ENCODE assay signal across 8 cellular contexts in the genomic region with DNA sequence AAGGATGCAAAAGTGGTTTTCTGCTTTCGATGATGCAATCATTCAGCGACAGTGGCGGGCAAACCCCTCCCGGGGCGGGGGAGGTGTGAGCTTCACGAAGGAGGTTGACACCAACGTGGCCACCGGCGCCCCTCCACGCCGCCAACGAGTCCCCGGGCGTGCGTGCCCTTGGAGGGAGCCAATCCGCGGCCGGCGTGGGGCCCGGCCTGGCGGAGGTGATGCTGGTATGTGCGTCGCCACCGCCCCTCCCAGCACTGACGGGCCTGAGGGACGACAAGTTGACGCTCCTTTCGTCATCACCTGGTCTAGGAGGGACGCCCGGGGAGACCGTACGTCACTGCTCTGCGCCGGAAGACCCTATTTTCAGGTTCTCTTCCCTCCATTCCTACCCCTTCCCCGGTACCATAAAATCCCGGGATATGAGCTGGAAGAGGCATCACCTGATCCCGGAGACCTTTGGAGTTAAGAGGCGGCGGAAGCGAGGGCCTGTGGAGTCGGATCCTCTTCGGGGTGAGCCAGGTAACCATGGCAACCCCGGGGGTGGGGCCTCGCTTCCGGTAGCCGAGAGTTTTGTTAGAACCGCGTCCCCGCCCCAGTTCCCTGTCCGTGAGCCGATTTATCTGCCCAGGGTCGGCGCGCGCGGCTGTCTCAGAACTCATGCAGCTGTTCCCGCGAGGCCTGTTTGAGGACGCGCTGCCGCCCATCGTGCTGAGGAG. TPM values are rescaled to one million over a fixed set of nuclear protein-coding genes. Genes with fewer than 3 reads are reported as not detected.
DNase-seq lines count a peak whose midpoint lies in the region; ATAC-seq and TF ChIP-seq lines count a peak whose summit lies in the region.

TSS of gene DXO (minus strand) at position 146 of the 716 bp plus-strand sequence. CDS start 463 bp downstream, outside the sequence.

- peak within 1 kb of the TSS; percentile 49; the same call in 1 of the 2 replicates for H2BK20ac ChIP-seq in IMR-90 (ENCODE audit: low read depth, low read length)

- peak within 1 kb of the TSS; percentile 93 for H3K27ac ChIP-seq in IMR-90 (ENCODE audit: insufficient read depth, low read length)

- peak within 1 kb of the TSS; percentile 85 for H2AK9ac ChIP-seq in IMR-90 (replicated peaks; ENCODE audit: low read depth, low read length, poor library complexity)

- H3K4me1 ChIP-seq in IMR-90 (ENCODE audit: control insufficient read depth, insufficient read depth, low read length) (peaks cover 11% of the 10 kb centered on the region), mucosa of descending colon (ENCODE audit: low read depth) (peaks cover 17% of the 10 kb centered on the region)

- TF ChIP-seq CTCF in IMR-90 (conservative IDR thresholded peaks at IDR 0.05; ENCODE audit: low read depth, low read length) (no peak), epithelial cell of esophagus (IDR thresholded peaks at IDR 0.05; ENCODE audit: insufficient read depth, low read depth, low read length, missing control alignments) (no peak), mucosa of descending colon (IDR thresholded peaks at IDR 0.05) (no peak)

- peak within 1 kb of the TSS; percentile 94 for H3K4ac ChIP-seq in IMR-90 (ENCODE audit: low read depth, low read length)

- CTCF ChIA-PET in IMR-90 (lab: Yijun Ruan, JAX): no interaction called here

- in situ Hi-C loops in IMR-90 (cut with MboI; ENCODE audit: low sequenced_read_pairs): loop anchor here (10.0 kb wide), 2 partner anchors 143 to 203 kb away; partner anchors contain the start of genes AGPAT1 and RNF5

- H2AFZ ChIP-seq in IMR-90 (replicated peaks; ENCODE audit: low read length, poor library complexity): peak within 1 kb of the TSS; percentile 98

- peak within 1 kb of the TSS; percentile 69; the same call in 2 of the 3 replicates for H2BK15ac ChIP-seq in IMR-90 (ENCODE audit: low read depth, low read length)

- peaks cover 6% of the 10 kb centered on the region; the same call in 1 of the 2 replicates for H3K9me1 ChIP-seq in IMR-90 (ENCODE audit: insufficient read depth, low read length)

- DNase-seq in DMS 273 (lab: John Stamatoyannopoulos, UW; ENCODE audit: unreplicated experiment): peak; percentile 99
- DNase-seq in IMR-90: peak; percentile 99
- peak; percentile 100 for DNase-seq in OCI-M1 (lab: John Stamatoyannopoulos, UW)
- peak; percentile 98 for DNase-seq in activated T-cell treated with anti-CD3 and anti-CD28 coated beads for 4 hours
- peak; percentile 99 for DNase-seq in epithelial cell of esophagus (ENCODE audit: low read depth)
- peak; percentile 94 to 98 (median 98) for DNase-seq in mucosa of descending colon
- peak; percentile 96 for DNase-seq in stimulated activated CD8-positive, alpha-beta memory T cell treated with anti-CD3 and anti-CD28 coated beads, Interleukin-4, amount 100 ng/mL, for 24 hours (ENCODE audit: low read depth)

- peak within 1 kb of the TSS; percentile 81 for H4K5ac ChIP-seq in IMR-90 (ENCODE audit: low read depth, low read length)

- ATAC-seq in GM21528 (IDR thresholded peaks at IDR 0.05; ENCODE audit: low FRiP score, unreplicated experiment) (peak; percentile 80), IMR-90 (ENCODE audit: low read depth) (peak; percentile 91), mucosa of descending colon (peak; percentile 95)

- peak; percentile 71 for TF ChIP-seq POLR2A in IMR-90 (IDR thresholded peaks at IDR 0.05; ENCODE audit: low read depth, low read length)

- peak within 1 kb of the TSS; percentile 90 for H3K56ac ChIP-seq in IMR-90 (ENCODE audit: extremely low read depth, insufficient read depth, low read length)

- peak within 1 kb of the TSS; percentile 86 for H2AK5ac ChIP-seq in IMR-90 (ENCODE audit: low read depth, low read length)

- no peaks in the 10 kb centered on the region for H4K20me1 ChIP-seq in IMR-90 (ENCODE audit: insufficient read depth, low read length)

- H3K14ac ChIP-seq in IMR-90 (replicated peaks; ENCODE audit: low read depth, low read length): peak within 1 kb of the TSS; percentile 92

- H3K9ac ChIP-seq in IMR-90 (ENCODE audit: low read depth, low read length): peak within 1 kb of the TSS; percentile 90

- TSS peak; percentile 40 for BruUV-seq in IMR-90 (replicated peaks; lab: Mats Ljungman, UMichigan)

- H3K4me3 ChIP-seq in IMR-90 (ENCODE audit: insufficient read depth, low read depth, low read length) (peak within 1 kb of the TSS; percentile 60), epithelial cell of esophagus (ENCODE audit: low read length) (peak within 1 kb of the TSS; percentile 93), mucosa of descending colon (peak within 1 kb of the TSS; percentile 76)

- H3K18ac ChIP-seq in IMR-90 (ENCODE audit: low read depth, low read length): peak within 1 kb of the TSS; percentile 61

- peak within 1 kb of the TSS; percentile 83 for H2BK120ac ChIP-seq in IMR-90 (ENCODE audit: low read depth, low read length)

- H3K9me3 ChIP-seq in IMR-90 (ENCODE audit: control insufficient read depth, insufficient read depth, low read length): no peaks in the 10 kb centered on the region
- no peaks in the 10 kb centered on the region for H3K9me3 ChIP-seq in mucosa of descending colon

- H3K23ac ChIP-seq in IMR-90 (ENCODE audit: low read depth, low read length): peak within 1 kb of the TSS; percentile 80

- peaks cover 31% of the 10 kb centered on the region for H3K36me3 ChIP-seq in IMR-90 (ENCODE audit: control insufficient read depth, insufficient read depth, low read length)
- peaks cover 2% of the 10 kb centered on the region for H3K36me3 ChIP-seq in mucosa of descending colon (ENCODE audit: low read depth)

- TF ChIP-seq RAD21 in IMR-90 (IDR thresholded peaks at IDR 0.05; ENCODE audit: low read length): 0 out of 2 replicates have a peak, but pooled peaks have one; percentile 1

- intact Hi-C loops in IMR-90 (cut with micrococcal nuclease): loop anchor here (1.0 kb wide), 1 partner anchor 13 kb away; the partner anchor contains the start of gene SKIC2
- intact Hi-C loops in mucosa of descending colon (cut with DNase I, micrococcal nuclease): no loop called here

- H3K79me1 ChIP-seq in IMR-90 (ENCODE audit: low read depth in 1 of 2, low read length in 2 of 2): peaks cover 19 to 49% of the 10 kb centered on the region in 2 experiments

- WGBS in IMR-90 (ENCODE audit: extremely low coverage in 2 of 2, insufficient read length in 1 of 2), 2 experiments: 0% methylated on average over 24 of the region's 62 CpGs; no CpG with 5 or more reads in 1 of the 2 experiments

- no peaks in the 10 kb centered on the region for H3K27me3 ChIP-seq in IMR-90 (ENCODE audit: control insufficient read depth, insufficient read depth, low read length)

- dilution Hi-C loops in IMR-90 (cut with HindIII; ENCODE audit: low sequenced_read_pairs, unreplicated experiment): no loop called here

- POLR2A ChIA-PET in IMR-90 (lab: Charles Lee; ENCODE audit: unreplicated experiment): interaction anchor here (0.7 to 1.8 kb wide), 3 partner anchors 13 to 70 kb away, joined by 3 to 10 read pairs (median 3); partner anchors contain the start of genes NELFE, SKIC2 and ZBTB12

- H2BK5ac ChIP-seq in IMR-90 (ENCODE audit: low read depth, low read length, poor library complexity, severe bottlenecking): peak within 1 kb of the TSS; percentile 91

- H4K8ac ChIP-seq in IMR-90 (ENCODE audit: low read depth in 2 of 2, low read length in 2 of 2): peak within 1 kb of the TSS; percentile 98 to 99

- H3K4me2 ChIP-seq in IMR-90 (ENCODE audit: low read depth, low read length): peak within 1 kb of the TSS; percentile 94

- peak within 1 kb of the TSS; percentile 99 for H4K91ac ChIP-seq in IMR-90 (ENCODE audit: insufficient read depth, low read depth, low read length)

TF ChIP-seq in IMR-90, 13 proteins besides CTCF, POLR2A, EP300 and RAD21:
- no peak for TF ChIP-seq SMC3 (IDR thresholded peaks at IDR 0.05; ENCODE audit: low read depth, low read length)
- TF ChIP-seq MAZ (IDR thresholded peaks at IDR 0.05; ENCODE audit: borderline replicate concordance, low read depth, low read length): peak; percentile 97
- TF ChIP-seq BHLHE40 (IDR thresholded peaks at IDR 0.05; ENCODE audit: low read depth, low read length): peak; percentile 62; the same call in 1 of the 2 replicates
- TF ChIP-seq MAFK (IDR thresholded peaks at IDR 0.05; ENCODE audit: low read depth, low read length): no peak
- no peak for TF ChIP-seq RCOR1 (IDR thresholded peaks at IDR 0.05; ENCODE audit: insufficient replicate concordance, low read length)
- peak; percentile 99 for TF ChIP-seq CEBPB (IDR thresholded peaks at IDR 0.05; ENCODE audit: low read depth, low read length)
- TF ChIP-seq NFE2L2 (IDR thresholded peaks at IDR 0.05; ENCODE audit: low read depth, low read length): no peak
- TF ChIP-seq USF2 (IDR thresholded peaks at IDR 0.05; ENCODE audit: low read depth, low read length): no peak
- TF ChIP-seq, protein P1, sequence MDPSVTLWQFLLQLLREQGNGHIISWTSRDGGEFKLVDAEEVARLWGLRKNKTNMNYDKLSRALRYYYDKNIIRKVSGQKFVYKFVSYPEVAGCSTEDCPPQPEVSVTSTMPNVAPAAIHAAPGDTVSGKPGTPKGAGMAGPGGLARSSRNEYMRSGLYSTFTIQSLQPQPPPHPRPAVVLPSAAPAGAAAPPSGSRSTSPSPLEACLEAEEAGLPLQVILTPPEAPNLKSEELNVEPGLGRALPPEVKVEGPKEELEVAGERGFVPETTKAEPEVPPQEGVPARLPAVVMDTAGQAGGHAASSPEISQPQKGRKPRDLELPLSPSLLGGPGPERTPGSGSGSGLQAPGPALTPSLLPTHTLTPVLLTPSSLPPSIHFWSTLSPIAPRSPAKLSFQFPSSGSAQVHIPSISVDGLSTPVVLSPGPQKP (IDR thresholded peaks at IDR 0.05; ENCODE audit: borderline replicate concordance, low read depth, low read length): no peak
- peak; percentile 90; the same call in 1 of the 2 replicates for TF ChIP-seq MXI1 (IDR thresholded peaks at IDR 0.05; ENCODE audit: borderline replicate concordance, low read depth, low read length)
- no peak for TF ChIP-seq CHD1 (IDR thresholded peaks at IDR 0.05; ENCODE audit: low read depth, low read length)
- TF ChIP-seq FOS (IDR thresholded peaks at IDR 0.05; ENCODE audit: low read depth, low read length): no peak
- no peak for TF ChIP-seq RFX5 (IDR thresholded peaks at IDR 0.05; ENCODE audit: low read depth, low read length)

RNA-seq across cellular contexts. Expression of gene DXO, which starts in this region (rescaled TPM):
- total RNA-seq in IMR-90 (2012; rRNA removed) (7.8 and 9.3 TPM in 2 replicates), mucosa of descending colon (10 to 100 TPM; 12.4 to 18.1 (median 15.8) TPM)
- polyA plus RNA-seq in IMR-90 (2012; rRNA removed): 21.4 and 22.1 TPM in 2 replicates
- 15.9 and 19.3 TPM in 2 replicates for polyA plus RNA-seq in IMR-90 (2012; cell fraction: cytosol; rRNA removed)
- polyA plus RNA-seq in IMR-90 (2012; cell fraction: nucleus; rRNA removed; ENCODE audit: low replicate concordance): 107 and 151 TPM in 2 replicates

Comparison
In these comparisons a context has a peak if more than half of its experiments do, and no peak if none do; other contexts are left out.
1. Peak in every context shown above with its lines: DNase-seq, ATAC-seq, H3K4me3 ChIP-seq and H3K27ac ChIP-seq.